12 cellular contexts compared by ENCODE assay signal in genomic region chr9:109981091-109981490, GRCh38.
DNase-seq lines count a peak whose midpoint lies in the region; TF ChIP-seq lines count a peak whose summit lies in the region.
"Had no signal": no experiment of that assay in that cellular context is flagged by ENCODE, and none has a peak within 500 bp of the region (broad histone marks: within the 10 kb centered on the region; RNA-seq: fewer than 3 reads in every experiment).

No MANE protein-coding gene starts in this region.

- in situ Hi-C loops in Caki2 (cut with HindIII; ENCODE audit: low pct_unique_long_range_greater_than_20kb, low sequenced_read_pairs), result no loop called here

- TF ChIP-seq CTCF in PC-9 (conservative IDR thresholded peaks at IDR 0.05), result no peak

- H3F3A ChIP-seq in PC-9 (ENCODE audit: insufficient read depth, low read depth), result peaks cover 7% of the 10 kb centered on the region; the same call in 1 of the 2 replicates

- CTCF ChIA-PET in PC-9 (lab: Charles Lee), result no interaction called here
- CTCF ChIA-PET in CD4-positive, alpha-beta memory T cell (lab: Charles Lee; ENCODE audit: partially characterized antibody), result interaction anchor here (1.3 kb wide), 1 partner anchor 77 kb away, joined by 4 read pairs; no protein-coding TSS in a partner anchor

- no peaks in the 10 kb centered on the region for H3K4me1 Mint-ChIP-seq in CD4-positive, alpha-beta memory T cell

- H3K9me2 ChIP-seq in PC-9 (ENCODE audit: insufficient read depth), result no peaks in the 10 kb centered on the region

- H3K4me2 ChIP-seq in PC-9, result peak overlapping the region; percentile 28
- H3K4me2 ChIP-seq in mesenchymal stem cell (ENCODE audit: low read length, poor library complexity, severe bottlenecking), result no peak overlapping the region
- H3K4me2 ChIP-seq in neuronal stem cell (ENCODE audit: insufficient read depth, low read length, poor library complexity, severe bottlenecking), result no peak overlapping the region
- H3K4me2 ChIP-seq: BLaER1 had no signal

- no peaks in the 10 kb centered on the region for H3K27me3 Mint-ChIP-seq in CD4-positive, alpha-beta memory T cell

- no peaks in the 10 kb centered on the region for H3K27me3 ChIP-seq in PC-9 (ENCODE audit: insufficient read depth, low read depth)
- no peaks in the 10 kb centered on the region for H3K27me3 ChIP-seq in mesenchymal stem cell (ENCODE audit: control insufficient read depth in 1 of 2, insufficient read depth in 1 of 2, low read length in 2 of 2)
- H3K27me3 ChIP-seq in neuronal stem cell (ENCODE audit: control insufficient read depth in 3 of 3, insufficient read depth in 3 of 3, low read depth in 1 of 3, low read length in 3 of 3), result no peaks in the 10 kb centered on the region
- H3K27me3 ChIP-seq in CD4-positive, alpha-beta memory T cell (ENCODE audit: insufficient read depth, low read length), result no peaks in the 10 kb centered on the region
- H3K27me3 ChIP-seq: BLaER1 had no signal

- H2AK5ac ChIP-seq in mesenchymal stem cell (ENCODE audit: low read length, severe bottlenecking) (no peak overlapping the region), neuronal stem cell (ENCODE audit: low read depth, low read length) (no peak overlapping the region)

- peaks cover 7% of the 10 kb centered on the region for H3K79me1 ChIP-seq in mesenchymal stem cell (replicated peaks; ENCODE audit: low read length, poor library complexity, severe bottlenecking)
- no peaks in the 10 kb centered on the region for H3K79me1 ChIP-seq in neuronal stem cell (ENCODE audit: low read depth, low read length)

- 0% methylated on average over 1 of the region's 1 CpG for WGBS in mesenchymal stem cell
- no CpG with 5 or more reads among the region's 1 CpG for WGBS in neuronal stem cell (ENCODE audit: extremely low coverage in 2 of 2, insufficient read length in 2 of 2, insufficient replicate concordance in 1 of 2), 2 donors

- H3K27ac Mint-ChIP-seq in CD4-positive, alpha-beta memory T cell, result no peak overlapping the region

- H4K20me1 ChIP-seq in PC-9 (ENCODE audit: insufficient read depth), result no peaks in the 10 kb centered on the region
- H4K20me1 ChIP-seq: BLaER1 had no signal

- peaks cover 0 to 7% (median 3%) of the 10 kb centered on the region in 8 donors for H3K9me3 Mint-ChIP-seq in CD4-positive, alpha-beta memory T cell

- no peak overlapping the region for H2BK5ac ChIP-seq in mesenchymal stem cell (ENCODE audit: low read depth, low read length, poor library complexity, severe bottlenecking)
- no peak overlapping the region for H2BK5ac ChIP-seq in neuronal stem cell (ENCODE audit: low read length)

- H2BK120ac ChIP-seq in mesenchymal stem cell (ENCODE audit: low read depth, low read length) (no peak overlapping the region), neuronal stem cell (ENCODE audit: low read depth, low read length) (no peak overlapping the region)

- no peak overlapping the region for H2BK15ac ChIP-seq in mesenchymal stem cell (ENCODE audit: low read depth, poor library complexity, severe bottlenecking)
- no peak overlapping the region for H2BK15ac ChIP-seq in neuronal stem cell (ENCODE audit: low read length)

- POLR2A ChIA-PET in PC-9 (lab: Charles Lee; ENCODE audit: unreplicated experiment), result no interaction called here
- POLR2A ChIA-PET in CD4-positive, alpha-beta memory T cell (lab: Charles Lee; ENCODE audit: partially characterized antibody), result interaction anchor here (0.9 to 1.2 kb wide), 2 partner anchors 12 to 13 kb away, joined by 3 to 5 read pairs; no protein-coding TSS in a partner anchor

- no TSS peak for BruUV-seq in PC-9 (replicated peaks; lab: Mats Ljungman, UMichigan)

- H3K9me3 ChIP-seq in PC-9 (ENCODE audit: insufficient read depth, low read depth), result no peaks in the 10 kb centered on the region
- H3K9me3 ChIP-seq in mesenchymal stem cell (ENCODE audit: control insufficient read depth, low read length), result no peaks in the 10 kb centered on the region
- no peaks in the 10 kb centered on the region for H3K9me3 ChIP-seq in neuronal stem cell (replicated peaks in 1 of 2; ENCODE audit: control insufficient read depth in 2 of 2, insufficient read depth in 1 of 2, low read depth in 1 of 2, low read length in 2 of 2)
- no peaks in the 10 kb centered on the region for H3K9me3 ChIP-seq in CD4-positive, alpha-beta memory T cell (ENCODE audit: control insufficient read depth in 1 of 2, low read length in 2 of 2)
- H3K9me3 ChIP-seq: BLaER1, HAP-1 had no signal

- no peak overlapping the region for H3K14ac ChIP-seq in mesenchymal stem cell (ENCODE audit: low read length in 2 of 2)
- H3K14ac ChIP-seq in neuronal stem cell (ENCODE audit: low read length), result no peak overlapping the region

- H4K8ac ChIP-seq in mesenchymal stem cell (ENCODE audit: low read length) (no peak overlapping the region), neuronal stem cell (ENCODE audit: low read depth, low read length) (no peak overlapping the region)

- H3K4me3 Mint-ChIP-seq in CD4-positive, alpha-beta memory T cell, result no peak overlapping the region

- no peaks in the 10 kb centered on the region for H3K79me2 ChIP-seq in PC-9 (ENCODE audit: low read depth)

- intact Hi-C loops in PC-9 (cut with micrococcal nuclease; ENCODE audit: unreplicated experiment), result no loop called here
- intact Hi-C loops in CD4-positive, alpha-beta memory T cell (cut with micrococcal nuclease), result no loop called here

- no peaks in the 10 kb centered on the region for H3K36me3 Mint-ChIP-seq in CD4-positive, alpha-beta memory T cell

- H3K4me1 ChIP-seq in PC-9 (replicated peaks; ENCODE audit: insufficient read depth), result peaks cover 20% of the 10 kb centered on the region
- H3K4me1 ChIP-seq in mesenchymal stem cell (ENCODE audit: control insufficient read depth, insufficient read depth, low read depth, low read length), result peaks cover 8% of the 10 kb centered on the region
- H3K4me1 ChIP-seq in neuronal stem cell (ENCODE audit: control insufficient read depth in 2 of 2, insufficient read depth in 1 of 2, low read depth in 1 of 2, low read length in 2 of 2), result no peaks in the 10 kb centered on the region
- no peaks in the 10 kb centered on the region for H3K4me1 ChIP-seq in CD4-positive, alpha-beta memory T cell (ENCODE audit: insufficient read depth, low read length)
- H3K4me1 ChIP-seq: BLaER1, HAP-1 had no signal

- H3K36me3 ChIP-seq in PC-9 (ENCODE audit: low read depth), result no peaks in the 10 kb centered on the region
- H3K36me3 ChIP-seq in mesenchymal stem cell (ENCODE audit: control insufficient read depth in 1 of 2, insufficient read depth in 2 of 2, low read depth in 1 of 2, low read length in 2 of 2), result no peaks in the 10 kb centered on the region
- H3K36me3 ChIP-seq in neuronal stem cell (replicated peaks in 1 of 2; ENCODE audit: control insufficient read depth in 2 of 2, insufficient read depth in 2 of 2, low read length in 2 of 2), result no peaks in the 10 kb centered on the region
- no peaks in the 10 kb centered on the region for H3K36me3 ChIP-seq in CD4-positive, alpha-beta memory T cell (ENCODE audit: insufficient read depth, low read length)
- H3K36me3 ChIP-seq: BLaER1, HAP-1 had no signal

- H3K4me3 ChIP-seq in PC-9 (no peak overlapping the region), mesenchymal stem cell (ENCODE audit: insufficient read depth in 1 of 2, low read depth in 1 of 2, low read length in 2 of 2) (no peak overlapping the region), neuronal stem cell (ENCODE audit: low read length in 2 of 2) (no peak overlapping the region)
- H3K4me3 ChIP-seq in CD4-positive, alpha-beta memory T cell (ENCODE audit: low read length in 2 of 2), result no peak overlapping the region
- H3K4me3 ChIP-seq: BLaER1, GM12878, HAP-1 had no signal

- H4K91ac ChIP-seq in mesenchymal stem cell (ENCODE audit: low read length) (no peak overlapping the region), neuronal stem cell (ENCODE audit: low read depth, low read length, poor library complexity) (no peak overlapping the region)

- H3K27ac ChIP-seq in PC-9 (no peak overlapping the region), mesenchymal stem cell (ENCODE audit: low read length, poor library complexity, severe bottlenecking) (peak overlapping the region; percentile 41), neuronal stem cell (replicated peaks; ENCODE audit: low read length) (no peak overlapping the region)
- H3K27ac ChIP-seq in CD4-positive, alpha-beta memory T cell (ENCODE audit: low read depth, low read length), result no peak overlapping the region
- H3K27ac ChIP-seq: BLaER1 had no signal

- H3K23ac ChIP-seq in mesenchymal stem cell (ENCODE audit: low read length in 2 of 2), result no peak overlapping the region
- H3K23ac ChIP-seq in neuronal stem cell (ENCODE audit: low read depth, low read length, poor library complexity), result no peak overlapping the region

- H3K18ac ChIP-seq in mesenchymal stem cell (ENCODE audit: low read depth in 1 of 2, low read length in 2 of 2) (no peak overlapping the region), neuronal stem cell (ENCODE audit: low read length) (no peak overlapping the region)

- H2BK12ac ChIP-seq in mesenchymal stem cell (ENCODE audit: low read length in 2 of 2) (no peak overlapping the region), neuronal stem cell (ENCODE audit: low read length) (no peak overlapping the region)

- DNase-seq in Caki2 (ENCODE audit: low read depth), result peak; percentile 47
- DNase-seq in PC-9, result peak in 1 of 2 experiments; percentile 87
- peak; percentile 25 for DNase-seq in glomerular visceral epithelial cell (ENCODE audit: extremely low spot score)
- no peak for DNase-seq in mesenchymal stem cell
- DNase-seq in neuronal stem cell (ENCODE audit: low spot score), result no peak
- DNase-seq in dedifferentiated amniotic fluid mesenchymal stem cell (ENCODE audit: extremely low spot score), result no peak
- DNase-seq in CD4-positive, alpha-beta memory T cell, result no peak
- no peak for DNase-seq in COLO829 (ENCODE audit: low spot score)
- DNase-seq: DMS79 had no signal

- H3K9ac ChIP-seq in mesenchymal stem cell (ENCODE audit: low read length), result no peak overlapping the region
- H3K9ac ChIP-seq in neuronal stem cell (ENCODE audit: low read depth, low read length, poor library complexity), result no peak overlapping the region
- H3K9ac ChIP-seq: BLaER1 had no signal

- H3K4ac ChIP-seq in mesenchymal stem cell (ENCODE audit: low read depth in 1 of 2, low read length in 2 of 2), result no peak overlapping the region
- H3K4ac ChIP-seq in neuronal stem cell (ENCODE audit: low read length), result no peak overlapping the region

- H2AFZ ChIP-seq in PC-9 (no peak overlapping the region), mesenchymal stem cell (ENCODE audit: low read depth, low read length) (no peak overlapping the region), neuronal stem cell (ENCODE audit: low read length) (no peak overlapping the region)

Comparison
In these comparisons a context has a peak if more than half of its experiments do, and no peak if none do; other contexts are left out.
1. DNase-seq: peak in Caki2 (single experiment) and glomerular visceral epithelial cell (single experiment); none in mesenchymal stem cell (single experiment), neuronal stem cell (single experiment), dedifferentiated amniotic fluid mesenchymal stem cell (single experiment), CD4-positive, alpha-beta memory T cell (0 of 5) and COLO829 (single experiment).